ENCODE assay signal across 14 cellular contexts in genomic region chr5:169873642-169874041, GRCh38.
DNase-seq lines count a peak whose midpoint lies in the region; ATAC-seq and TF ChIP-seq lines count a peak whose summit lies in the region.
"Had no signal": no experiment of that assay in that cellular context is flagged by ENCODE, and none has a peak within 500 bp of the region (broad histone marks: within the 10 kb centered on the region; RNA-seq: fewer than 3 reads in every experiment).

No MANE protein-coding gene starts in this region.

- no peak for TF ChIP-seq EP300 in transverse colon (IDR thresholded peaks at IDR 0.05; ENCODE audit: low read depth)

- H3K27ac ChIP-seq in heart left ventricle, result no peak overlapping the region
- no peak overlapping the region for H3K27ac ChIP-seq in MM.1S (ENCODE audit: low read length)
- H3K27ac ChIP-seq in transverse colon, result no peak overlapping the region
- H3K27ac ChIP-seq: SK-N-MC had no signal

- H3K4me2 ChIP-seq in MM.1S (ENCODE audit: low read depth, low read length), result no peak overlapping the region

- peaks cover 0 to 1% (median 0%) of the 10 kb centered on the region in 3 donors for H3K27me3 Mint-ChIP-seq in CD14-positive monocyte (ENCODE audit: low read depth in 3 of 3)
- no peaks in the 10 kb centered on the region for H3K27me3 Mint-ChIP-seq in osteocyte (ENCODE audit: unreplicated experiment)
- H3K27me3 Mint-ChIP-seq in natural killer cell treated with Interleukin-12 subunit alpha and Interleukin-12 subunit beta and Interleukin-15 and Interleukin-18, amount 100 ng/mL, for 72 hours, result no peaks in the 10 kb centered on the region

- H3K9me3 ChIP-seq in heart left ventricle, result no peaks in the 10 kb centered on the region
- H3K9me3 ChIP-seq in MM.1S (replicated peaks; ENCODE audit: insufficient read depth, low read length), result no peaks in the 10 kb centered on the region
- H3K9me3 ChIP-seq in transverse colon, result no peaks in the 10 kb centered on the region

- intact Hi-C loops in CD14-positive monocyte (cut with micrococcal nuclease) (no loop called here), heart left ventricle (cut with DNase I) (no loop called here), transverse colon (cut with DNase I; ENCODE audit: low total_unique reads) (no loop called here)

- H3K27ac Mint-ChIP-seq in CD14-positive monocyte, result peak overlapping the region; percentile 87 to 95 (median 94)
- peak overlapping the region; percentile 42 for H3K27ac Mint-ChIP-seq in osteocyte (ENCODE audit: unreplicated experiment)
- H3K27ac Mint-ChIP-seq in natural killer cell treated with Interleukin-12 subunit alpha and Interleukin-12 subunit beta and Interleukin-15 and Interleukin-18, amount 100 ng/mL, for 72 hours, result no peak overlapping the region
- H3K27ac Mint-ChIP-seq: activated naive CD4-positive, alpha-beta T cell treated with anti-CD3 and anti-CD28 coated beads, Interleukin-2, amount 50 U/mL, for 72 hours; endodermal cell; immature natural killer cell had no signal

- H3K36me3 ChIP-seq in heart left ventricle (no peaks in the 10 kb centered on the region), MM.1S (replicated peaks; ENCODE audit: insufficient read depth, low read length) (no peaks in the 10 kb centered on the region), transverse colon (no peaks in the 10 kb centered on the region)

- no peaks in the 10 kb centered on the region for H3F3A ChIP-seq in MM.1S (ENCODE audit: insufficient read depth, low read length)

- H3K9me2 ChIP-seq in MM.1S (replicated peaks; ENCODE audit: insufficient read depth, low read length), result no peaks in the 10 kb centered on the region

- TF ChIP-seq POLR2A in heart left ventricle (IDR thresholded peaks at IDR 0.05) (no peak), transverse colon (IDR thresholded peaks at IDR 0.05) (no peak)

- in situ Hi-C loops in transverse colon (cut with MboI; ENCODE audit: low pct_ligation_motif_present in 1 of 4, low pct_unique_long_range_greater_than_20kb in 1 of 4, low sequenced_read_pairs in 3 of 4), result no loop called here

- H3K36me3 Mint-ChIP-seq in CD14-positive monocyte, result peaks cover 30 to 39% of the 10 kb centered on the region in 2 donors
- H3K36me3 Mint-ChIP-seq in osteocyte (ENCODE audit: unreplicated experiment), result peaks cover 7% of the 10 kb centered on the region
- peaks cover 16% of the 10 kb centered on the region for H3K36me3 Mint-ChIP-seq in natural killer cell treated with Interleukin-12 subunit alpha and Interleukin-12 subunit beta and Interleukin-15 and Interleukin-18, amount 100 ng/mL, for 72 hours

- H3K4me3 Mint-ChIP-seq in CD14-positive monocyte (peak overlapping the region in 1 of 2 donors; percentile 22), osteocyte (ENCODE audit: unreplicated experiment) (no peak overlapping the region)
- no peak overlapping the region for H3K4me3 Mint-ChIP-seq in natural killer cell treated with Interleukin-12 subunit alpha and Interleukin-12 subunit beta and Interleukin-15 and Interleukin-18, amount 100 ng/mL, for 72 hours
- H3K4me3 Mint-ChIP-seq: endodermal cell, immature natural killer cell had no signal

- peak; percentile 20 to 82 (median 72) for ATAC-seq in heart left ventricle
- ATAC-seq in natural killer cell treated with Interleukin-12 subunit alpha and Interleukin-12 subunit beta and Interleukin-15 and Interleukin-18, amount 100 ng/mL, for 72 hours, result no peak
- ATAC-seq: activated naive CD4-positive, alpha-beta T cell treated with anti-CD3 and anti-CD28 coated beads, Interleukin-2, amount 50 U/mL, for 72 hours had no signal

- no peaks in the 10 kb centered on the region for H3K9me3 Mint-ChIP-seq in CD14-positive monocyte
- no peaks in the 10 kb centered on the region for H3K9me3 Mint-ChIP-seq in osteocyte (ENCODE audit: unreplicated experiment)
- H3K9me3 Mint-ChIP-seq in natural killer cell treated with Interleukin-12 subunit alpha and Interleukin-12 subunit beta and Interleukin-15 and Interleukin-18, amount 100 ng/mL, for 72 hours, result no peaks in the 10 kb centered on the region
- H3K9me3 Mint-ChIP-seq: activated naive CD4-positive, alpha-beta T cell treated with anti-CD3 and anti-CD28 coated beads, Interleukin-2, amount 50 U/mL, for 72 hours; endodermal cell; immature natural killer cell had no signal

- H2AFZ ChIP-seq in MM.1S (ENCODE audit: low read length), result no peak overlapping the region

- no peaks in the 10 kb centered on the region for H3K79me2 ChIP-seq in MM.1S (ENCODE audit: low read length)

- no peaks in the 10 kb centered on the region for H3K27me3 ChIP-seq in heart left ventricle
- no peaks in the 10 kb centered on the region for H3K27me3 ChIP-seq in MM.1S (replicated peaks; ENCODE audit: insufficient read depth, low read length)
- H3K27me3 ChIP-seq in transverse colon, result no peaks in the 10 kb centered on the region

- H4K20me1 ChIP-seq in MM.1S (ENCODE audit: insufficient read depth, low read length), result no peaks in the 10 kb centered on the region

- DNase-seq in CD14-positive monocyte (ENCODE audit: low spot score) (peak; percentile 59), SKM-1 (lab: John Stamatoyannopoulos, UW; ENCODE audit: unreplicated experiment) (peak; percentile 90), heart left ventricle (peak in 4 of 5 donors; percentile 24 to 66 (median 44)), osteocyte (ENCODE audit: extremely low spot score, unreplicated experiment) (no peak), MM.1S (no peak), transverse colon (no peak)
- DNase-seq in natural killer cell treated with Interleukin-12 subunit alpha and Interleukin-12 subunit beta and Interleukin-15 and Interleukin-18, amount 100 ng/mL, for 72 hours (ENCODE audit: low spot score), result no peak
- DNase-seq in activated CD8-positive, alpha-beta memory T cell treated with anti-CD3 and anti-CD28 coated beads, Interleukin-2, amount 50 U/mL, for 4 hours, result no peak
- DNase-seq: activated CD4-positive, alpha-beta T cell treated with anti-CD3 and anti-CD28 coated beads, Interleukin-2, amount 50 U/mL, for 4 hours; endodermal cell; GOT3; immature natural killer cell had no signal

- WGBS in heart left ventricle, 4 donors, result 55 to 61% (median 57%) methylated on average over 5 of the region's 5 CpGs
- WGBS in transverse colon (ENCODE audit: low coverage in 1 of 2), 2 donors, result 68% methylated on average over 5 of the region's 5 CpGs; no CpG with 5 or more reads in 1 of the 2 donors

- no peak overlapping the region for H3K9ac ChIP-seq in MM.1S (ENCODE audit: low read length)

- H3K4me1 ChIP-seq in heart left ventricle (peaks cover 0 to 44% (median 0%) of the 10 kb centered on the region in 12 donors), MM.1S (ENCODE audit: low read length) (no peaks in the 10 kb centered on the region), transverse colon (no peaks in the 10 kb centered on the region)

- no peak overlapping the region for H3K4me3 ChIP-seq in heart left ventricle
- H3K4me3 ChIP-seq in MM.1S (ENCODE audit: low read length), result no peak overlapping the region
- H3K4me3 ChIP-seq in transverse colon, result no peak overlapping the region
- H3K4me3 ChIP-seq: SK-N-MC had no signal

- no peak for TF ChIP-seq CTCF in CD14-positive monocyte (IDR thresholded peaks at IDR 0.05)
- no peak for TF ChIP-seq CTCF in heart left ventricle (IDR thresholded peaks at IDR 0.05)
- TF ChIP-seq CTCF in osteocyte (IDR thresholded peaks at IDR 0.05), result no peak
- TF ChIP-seq CTCF in MM.1S (IDR thresholded peaks at IDR 0.05; ENCODE audit: low read length), result no peak
- TF ChIP-seq CTCF in transverse colon (IDR thresholded peaks at IDR 0.05), result no peak

- peaks cover 92% of the 10 kb centered on the region for H3K4me1 Mint-ChIP-seq in CD14-positive monocyte
- H3K4me1 Mint-ChIP-seq in osteocyte (ENCODE audit: unreplicated experiment), result peaks cover 8% of the 10 kb centered on the region
- H3K4me1 Mint-ChIP-seq in natural killer cell treated with Interleukin-12 subunit alpha and Interleukin-12 subunit beta and Interleukin-15 and Interleukin-18, amount 100 ng/mL, for 72 hours (ENCODE audit: low read depth in 2 of 2), result peaks cover 29 to 39% of the 10 kb centered on the region in 2 donors

Comparison
In these comparisons a context has a peak if more than half of its experiments do, and no peak if none do; other contexts are left out.
1. DNase-seq: peak in CD14-positive monocyte (single experiment), SKM-1 (single experiment) and heart left ventricle (4 of 5); none in osteocyte (single experiment), MM.1S (single experiment), natural killer cell treated with Interleukin-12 subunit alpha and Interleukin-12 subunit beta and Interleukin-15 and Interleukin-18, amount 100 ng/mL, for 72 hours (single experiment), activated CD8-positive, alpha-beta memory T cell treated with anti-CD3 and anti-CD28 coated beads, Interleukin-2, amount 50 U/mL, for 4 hours (single experiment) and transverse colon (single experiment).
2. H3K27ac Mint-ChIP-seq: peak in CD14-positive monocyte (7 of 7) and osteocyte (single experiment); none in natural killer cell treated with Interleukin-12 subunit alpha and Interleukin-12 subunit beta and Interleukin-15 and Interleukin-18, amount 100 ng/mL, for 72 hours (0 of 2).
3. ATAC-seq: peak in heart left ventricle (4 of 4); none in natural killer cell treated with Interleukin-12 subunit alpha and Interleukin-12 subunit beta and Interleukin-15 and Interleukin-18, amount 100 ng/mL, for 72 hours (0 of 2).